In the genomic region with DNA sequence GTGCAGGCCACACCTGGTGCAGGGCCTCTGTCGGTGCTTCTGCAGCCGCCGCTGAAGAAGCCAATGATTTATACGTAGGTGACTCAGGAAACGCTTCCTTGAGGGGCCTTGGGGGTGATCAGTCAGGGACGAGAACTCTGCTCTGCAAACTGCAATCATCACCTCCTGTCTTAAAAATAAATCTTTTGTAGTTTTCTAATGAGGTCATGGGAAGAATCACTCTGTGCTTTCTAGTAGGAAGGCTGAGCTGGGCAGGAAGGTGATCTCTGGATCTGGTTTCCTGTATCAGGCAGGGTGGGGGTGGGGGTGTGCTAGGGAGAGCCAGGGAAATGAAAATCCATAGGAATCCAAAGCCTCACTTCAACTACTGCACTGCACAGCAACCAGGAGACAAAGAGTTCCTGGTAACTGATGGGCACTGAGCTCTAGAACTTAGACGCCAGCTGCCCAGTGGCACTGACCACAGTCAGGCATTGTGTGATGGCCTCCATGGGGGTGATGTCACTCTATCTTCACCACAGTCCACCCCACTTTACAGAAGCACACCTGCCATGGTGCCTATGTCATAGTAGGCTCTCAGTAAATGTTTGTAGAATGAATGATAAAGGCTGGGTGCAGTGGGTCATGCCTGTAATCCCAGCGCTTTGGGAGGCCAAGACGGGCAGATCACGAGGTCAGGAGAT, we compare ENCODE assay signal across 19 cellular contexts.
DNase-seq lines count a peak whose midpoint lies in the region; ATAC-seq, FAIRE-seq and TF ChIP-seq lines count a peak whose summit lies in the region.
"Had no signal": no experiment of that assay in that cellular context is flagged by ENCODE, and none has a peak within 500 bp of the region (broad histone marks: within the 10 kb centered on the region; RNA-seq: fewer than 3 reads in every experiment).

No MANE protein-coding gene starts in this region.

- no peak overlapping the region for H2AFZ ChIP-seq in H1 (ENCODE audit: low read length)

- TF ChIP-seq EP300 in H1 (IDR thresholded peaks at IDR 0.05; ENCODE audit: borderline replicate concordance in 1 of 2, low read depth in 2 of 2, low read length in 2 of 2): no peak

- in situ Hi-C loops in ACHN (cut with HindIII; ENCODE audit: low pct_ligation_motif_present, low pct_unique_long_range_greater_than_20kb, low sequenced_read_pairs): no loop called here

- TF ChIP-seq POLR2A in H1 (IDR thresholded peaks at IDR 0.05; ENCODE audit: control extremely low read depth in 1 of 2, low read depth in 2 of 2, low read length in 2 of 2): no peak

- no peak overlapping the region for H2BK5ac ChIP-seq in H1 (ENCODE audit: low read depth, low read length)

- no peaks in the 10 kb centered on the region for H3K23me2 ChIP-seq in H1 (ENCODE audit: low read depth, low read length)

- no peaks in the 10 kb centered on the region for H4K20me1 ChIP-seq in H1 (replicated peaks in 1 of 2; ENCODE audit: control insufficient read depth in 1 of 2, insufficient read depth in 2 of 2, low read length in 2 of 2)

- H4K5ac ChIP-seq in H1 (ENCODE audit: insufficient read length, low read depth, low read length): no peak overlapping the region

- DNase-seq in activated naive CD4-positive, alpha-beta T cell treated with anti-CD3 and anti-CD28 coated beads, Interleukin-2, amount 10 ng/mL, durations not matched to agents 7 days and 5 days: peak; percentile 23
- no peak for DNase-seq in activated naive CD4-positive, alpha-beta T cell treated with Interleukin-2 at 50 U/mL for 16 hours
- no peak for DNase-seq in RWPE2 (ENCODE audit: low spot score)
- no peak for DNase-seq in H1 (ENCODE audit: low read depth in 1 of 2, low spot score in 2 of 2)
- no peak for DNase-seq in GM20000 (ENCODE audit: low spot score)
- DNase-seq in ACHN: no peak
- DNase-seq: activated effector memory CD4-positive, alpha-beta T cell treated with anti-CD3 and anti-CD28 coated beads, Interleukin-2, amount 50 U/mL, for 16 hours; DMS 273 treated with DMSO at 0.1 percent for 48 hours; HCEC 1CT; heart right ventricle; Kasumi-1; NCI-H1105 treated with DMSO at 0.1 percent for 48 hours; NCI-H510A; right cardiac atrium had no signal

- H3K27ac Mint-ChIP-seq in activated naive CD4-positive, alpha-beta T cell treated with anti-CD3 and anti-CD28 coated beads, Interleukin-2, amount 10 ng/mL, durations not matched to agents 7 days and 5 days: peak overlapping the region; percentile 56
- H3K27ac Mint-ChIP-seq in stimulated activated naive CD8-positive, alpha-beta T cell treated with anti-CD3 and anti-CD28 coated beads, Interleukin-15, Interleukin-2, amounts not matched to agents 100 ng/mL and 50 ng/mL, for 24 hours: peak overlapping the region; percentile 27

- H3K4me3 Mint-ChIP-seq in activated naive CD4-positive, alpha-beta T cell treated with anti-CD3 and anti-CD28 coated beads, Interleukin-2, amount 10 ng/mL, durations not matched to agents 7 days and 5 days: no peak overlapping the region
- H3K4me3 Mint-ChIP-seq in stimulated activated naive CD8-positive, alpha-beta T cell treated with anti-CD3 and anti-CD28 coated beads, Interleukin-15, Interleukin-2, amounts not matched to agents 100 ng/mL and 50 ng/mL, for 24 hours: no peak overlapping the region
- H3K4me3 Mint-ChIP-seq: brain had no signal

- H3K27me3 Mint-ChIP-seq in activated naive CD4-positive, alpha-beta T cell treated with anti-CD3 and anti-CD28 coated beads, Interleukin-2, amount 10 ng/mL, durations not matched to agents 7 days and 5 days: peaks cover 3% of the 10 kb centered on the region
- no peaks in the 10 kb centered on the region for H3K27me3 Mint-ChIP-seq in stimulated activated naive CD8-positive, alpha-beta T cell treated with anti-CD3 and anti-CD28 coated beads, Interleukin-15, Interleukin-2, amounts not matched to agents 100 ng/mL and 50 ng/mL, for 24 hours

- H3K36me3 ChIP-seq in RWPE2 (ENCODE audit: low read depth): no peaks in the 10 kb centered on the region
- H3K36me3 ChIP-seq in H1 (ENCODE audit: control insufficient read depth in 2 of 4, insufficient read depth in 4 of 4, low read length in 3 of 4): no peaks in the 10 kb centered on the region
- H3K36me3 ChIP-seq: heart right ventricle had no signal

- H3K4me1 ChIP-seq in RWPE2 (ENCODE audit: insufficient read depth, poor library complexity, severe bottlenecking) (peaks cover 24% of the 10 kb centered on the region), H1 (replicated peaks in 1 of 4; ENCODE audit: control insufficient read depth in 3 of 4, insufficient read depth in 4 of 4, low read length in 3 of 4) (peaks cover 1 to 8% (median 4%) of the 10 kb centered on the region in 4 experiments; a peak in 4 of 7 replicates)

- peak overlapping the region; percentile 88; the same call in 1 of the 2 replicates for H2BK15ac ChIP-seq in H1 (ENCODE audit: low read length)

- POLR2A ChIA-PET in H1 (lab: Charles Lee; ENCODE audit: partially characterized antibody): interaction anchor here (0.9 kb wide), 1 partner anchor 74 kb away, joined by 4 read pairs; a partner anchor contains a TSS

- H3K36me3 Mint-ChIP-seq in activated naive CD4-positive, alpha-beta T cell treated with anti-CD3 and anti-CD28 coated beads, Interleukin-2, amount 10 ng/mL, durations not matched to agents 7 days and 5 days: peaks cover 14% of the 10 kb centered on the region
- peaks cover 7% of the 10 kb centered on the region for H3K36me3 Mint-ChIP-seq in stimulated activated naive CD8-positive, alpha-beta T cell treated with anti-CD3 and anti-CD28 coated beads, Interleukin-15, Interleukin-2, amounts not matched to agents 100 ng/mL and 50 ng/mL, for 24 hours (ENCODE audit: low read depth)
- H3K36me3 Mint-ChIP-seq: brain had no signal

- peaks cover 10% of the 10 kb centered on the region for H3K9me3 Mint-ChIP-seq in activated naive CD4-positive, alpha-beta T cell treated with anti-CD3 and anti-CD28 coated beads, Interleukin-2, amount 10 ng/mL, durations not matched to agents 7 days and 5 days
- H3K9me3 Mint-ChIP-seq in stimulated activated naive CD8-positive, alpha-beta T cell treated with anti-CD3 and anti-CD28 coated beads, Interleukin-15, Interleukin-2, amounts not matched to agents 100 ng/mL and 50 ng/mL, for 24 hours: peaks cover 4% of the 10 kb centered on the region

- no peak overlapping the region for H2BK20ac ChIP-seq in H1 (ENCODE audit: low read length)

- peak overlapping the region; percentile 7 for H4K91ac ChIP-seq in H1 (replicated peaks; ENCODE audit: insufficient read length, low read length)

- CTCF ChIA-PET in activated naive CD4-positive, alpha-beta T cell treated with anti-CD3 and anti-CD28 coated beads, Interleukin-2, amount 10 ng/mL, durations not matched to agents 7 days and 5 days (lab: Charles Lee): interaction anchor here (1.3 to 3.1 kb wide), 4 partner anchors 9 to 261 kb away, joined by 3 to 12 read pairs (median 5); no protein-coding TSS in a partner anchor
- CTCF ChIA-PET in H1 (lab: Charles Lee; ENCODE audit: partially characterized antibody): interaction anchor here (1.2 to 3.4 kb wide), 4 partner anchors 10 to 262 kb away, joined by 3 to 14 read pairs (median 9); no protein-coding TSS in a partner anchor

- no peaks in the 10 kb centered on the region for H3K79me1 ChIP-seq in H1 (ENCODE audit: low read depth, low read length)

- 83% methylated on average over 10 of the region's 10 CpGs; no CpG with 5 or more reads in 1 of the 2 experiments for WGBS in H1 (ENCODE audit: extremely low coverage in 1 of 2, insufficient coverage in 1 of 2, insufficient read length in 1 of 2, insufficient replicate concordance in 2 of 2, low coverage in 1 of 2, low lambda C conversion rate in 2 of 2, missing lambda C conversion rate in 1 of 2), 2 experiments

- TF ChIP-seq RAD21 in H1 (IDR thresholded peaks at IDR 0.05 in 1 of 2, conservative IDR thresholded peaks at IDR 0.05 in 1 of 2; ENCODE audit: low read depth in 2 of 2, low read length in 2 of 2): no peak

- H4K8ac ChIP-seq in H1 (ENCODE audit: extremely low read depth, insufficient read depth, low read length): no peak overlapping the region

- no peak overlapping the region for H3K4ac ChIP-seq in H1 (replicated peaks; ENCODE audit: insufficient read length, low read depth, low read length)

- TF ChIP-seq CTCF in RWPE2 (IDR thresholded peaks at IDR 0.05; ENCODE audit: poor library complexity, severe bottlenecking) (no peak), H1 (IDR thresholded peaks at IDR 0.05; ENCODE audit: control extremely low read depth in 1 of 3, insufficient read depth in 1 of 3, low read depth in 1 of 3, low read length in 3 of 3) (no peak), GM20000 (IDR thresholded peaks at IDR 0.05; ENCODE audit: extremely low read depth, missing control alignments) (no peak)

- H3K27me3 ChIP-seq in RWPE2 (ENCODE audit: insufficient read depth, poor library complexity, severe bottlenecking) (no peaks in the 10 kb centered on the region), H1 (replicated peaks in 1 of 4; ENCODE audit: control insufficient read depth in 3 of 4, extremely low read depth in 1 of 4, insufficient read depth in 3 of 4, low read length in 3 of 4) (no peaks in the 10 kb centered on the region; a peak in 1 of 7 replicates)

- H3K23ac ChIP-seq in H1 (ENCODE audit: insufficient read length): no peak overlapping the region

- no peak overlapping the region for H3K4me2 ChIP-seq in H1 (ENCODE audit: insufficient read depth in 1 of 2, low read depth in 2 of 2, low read length in 2 of 2)

- H3K18ac ChIP-seq in H1 (ENCODE audit: extremely low read depth, low read length): peak overlapping the region; percentile 41; the same call in 1 of the 2 replicates

- H3K4me3 ChIP-seq in RWPE2 (ENCODE audit: severe bottlenecking) (no peak overlapping the region), H1 (ENCODE audit: extremely low read depth in 1 of 4, insufficient read depth in 2 of 4, low read depth in 3 of 4, low read length in 4 of 4) (no peak overlapping the region)
- H3K4me3 ChIP-seq: heart right ventricle, SK-N-MC had no signal

- peaks cover 79% of the 10 kb centered on the region for H3K4me1 Mint-ChIP-seq in activated naive CD4-positive, alpha-beta T cell treated with anti-CD3 and anti-CD28 coated beads, Interleukin-2, amount 10 ng/mL, durations not matched to agents 7 days and 5 days
- H3K4me1 Mint-ChIP-seq in stimulated activated naive CD8-positive, alpha-beta T cell treated with anti-CD3 and anti-CD28 coated beads, Interleukin-15, Interleukin-2, amounts not matched to agents 100 ng/mL and 50 ng/mL, for 24 hours (ENCODE audit: low read depth): peaks cover 62% of the 10 kb centered on the region

- H3K27ac ChIP-seq in RWPE2 (ENCODE audit: poor library complexity, severe bottlenecking): peak overlapping the region; percentile 38
- no peak overlapping the region for H3K27ac ChIP-seq in H1 (ENCODE audit: low read depth, low read length)
- H3K27ac ChIP-seq: heart right ventricle, SK-N-MC had no signal

- H2AK5ac ChIP-seq in H1 (ENCODE audit: low read depth, low read length): no peak overlapping the region; the same call in 1 of the 2 replicates

- H3K9ac ChIP-seq in H1 (replicated peaks in 1 of 4; ENCODE audit: extremely low read depth in 1 of 4, low read depth in 3 of 4, low read length in 3 of 4): no peak overlapping the region

- H3K56ac ChIP-seq in H1 (replicated peaks; ENCODE audit: insufficient read length, low read depth, low read length): no peak overlapping the region

- no peak overlapping the region; the same call in 1 of the 2 replicates for H2BK12ac ChIP-seq in H1 (ENCODE audit: low read depth, low read length)

- no peak overlapping the region for H3K14ac ChIP-seq in H1 (ENCODE audit: insufficient read length)

- no peak overlapping the region for H2BK120ac ChIP-seq in H1 (replicated peaks; ENCODE audit: low read depth, low read length)

- ATAC-seq in RWPE2 (ENCODE audit: low read depth) (peak; percentile 75), GM21381 (IDR thresholded peaks at IDR 0.05; ENCODE audit: unreplicated experiment) (no peak)
- ATAC-seq: heart right ventricle, right cardiac atrium had no signal

- H3K9me3 ChIP-seq in RWPE2 (ENCODE audit: severe bottlenecking): no peaks in the 10 kb centered on the region
- 0 out of 4 replicates have a peak, but pooled peaks cover 3% of the 10 kb centered on the region in 2 experiments for H3K9me3 ChIP-seq in H1 (ENCODE audit: insufficient read depth in 2 of 2, low read depth in 1 of 2, low read length in 1 of 2)

- FAIRE-seq in H1 (lab: Jason Lieb, UNC): no peak
- FAIRE-seq: islet of Langerhans had no signal

- no peaks in the 10 kb centered on the region for H3K79me2 ChIP-seq in H1 (ENCODE audit: control insufficient read depth in 1 of 2, insufficient read depth in 2 of 2, low read length in 2 of 2)
